1 cellular context compared by ENCODE assay signal in genomic region chr9:108698801-108699200, GRCh38.
TF ChIP-seq lines count a peak whose summit lies in the region.

No MANE protein-coding gene starts in this region.

TF ChIP-seq in GM23338, 12 proteins besides CTCF, POLR2A, EP300 and RAD21 (continued from another document):
- TF ChIP-seq ZNF462 (CRISPR knock-in tag; IDR thresholded peaks at IDR 0.05), result no peak
- TF ChIP-seq CREB1 (CRISPR knock-in tag; IDR thresholded peaks at IDR 0.05; ENCODE audit: low read depth), result no peak
- TF ChIP-seq ZNF331 (CRISPR knock-in tag; IDR thresholded peaks at IDR 0.05; ENCODE audit: low read depth), result no peak
- no peak for TF ChIP-seq STAT1 (IDR thresholded peaks at IDR 0.05; ENCODE audit: unreplicated experiment)
- no peak for TF ChIP-seq EZH2phosphoT487 (IDR thresholded peaks at IDR 0.05; ENCODE audit: unreplicated experiment)
- TF ChIP-seq JUNB (IDR thresholded peaks at IDR 0.05; ENCODE audit: unreplicated experiment), result no peak
- TF ChIP-seq, protein P1, sequence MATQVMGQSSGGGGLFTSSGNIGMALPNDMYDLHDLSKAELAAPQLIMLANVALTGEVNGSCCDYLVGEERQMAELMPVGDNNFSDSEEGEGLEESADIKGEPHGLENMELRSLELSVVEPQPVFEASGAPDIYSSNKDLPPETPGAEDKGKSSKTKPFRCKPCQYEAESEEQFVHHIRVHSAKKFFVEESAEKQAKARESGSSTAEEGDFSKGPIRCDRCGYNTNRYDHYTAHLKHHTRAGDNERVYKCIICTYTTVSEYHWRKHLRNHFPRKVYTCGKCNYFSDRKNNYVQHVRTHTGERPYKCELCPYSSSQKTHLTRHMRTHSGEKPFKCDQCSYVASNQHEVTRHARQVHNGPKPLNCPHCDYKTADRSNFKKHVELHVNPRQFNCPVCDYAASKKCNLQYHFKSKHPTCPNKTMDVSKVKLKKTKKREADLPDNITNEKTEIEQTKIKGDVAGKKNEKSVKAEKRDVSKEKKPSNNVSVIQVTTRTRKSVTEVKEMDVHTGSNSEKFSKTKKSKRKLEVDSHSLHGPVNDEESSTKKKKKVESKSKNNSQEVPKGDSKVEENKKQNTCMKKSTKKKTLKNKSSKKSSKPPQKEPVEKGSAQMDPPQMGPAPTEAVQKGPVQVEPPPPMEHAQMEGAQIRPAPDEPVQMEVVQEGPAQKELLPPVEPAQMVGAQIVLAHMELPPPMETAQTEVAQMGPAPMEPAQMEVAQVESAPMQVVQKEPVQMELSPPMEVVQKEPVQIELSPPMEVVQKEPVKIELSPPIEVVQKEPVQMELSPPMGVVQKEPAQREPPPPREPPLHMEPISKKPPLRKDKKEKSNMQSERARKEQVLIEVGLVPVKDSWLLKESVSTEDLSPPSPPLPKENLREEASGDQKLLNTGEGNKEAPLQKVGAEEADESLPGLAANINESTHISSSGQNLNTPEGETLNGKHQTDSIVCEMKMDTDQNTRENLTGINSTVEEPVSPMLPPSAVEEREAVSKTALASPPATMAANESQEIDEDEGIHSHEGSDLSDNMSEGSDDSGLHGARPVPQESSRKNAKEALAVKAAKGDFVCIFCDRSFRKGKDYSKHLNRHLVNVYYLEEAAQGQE (IDR thresholded peaks at IDR 0.05; ENCODE audit: unreplicated experiment), result no peak
- no peak for TF ChIP-seq NANOG (IDR thresholded peaks at IDR 0.05; ENCODE audit: borderline replicate concordance)
- no peak for TF ChIP-seq ZNF114 (CRISPR knock-in tag; IDR thresholded peaks at IDR 0.05)
- TF ChIP-seq, protein P2, sequence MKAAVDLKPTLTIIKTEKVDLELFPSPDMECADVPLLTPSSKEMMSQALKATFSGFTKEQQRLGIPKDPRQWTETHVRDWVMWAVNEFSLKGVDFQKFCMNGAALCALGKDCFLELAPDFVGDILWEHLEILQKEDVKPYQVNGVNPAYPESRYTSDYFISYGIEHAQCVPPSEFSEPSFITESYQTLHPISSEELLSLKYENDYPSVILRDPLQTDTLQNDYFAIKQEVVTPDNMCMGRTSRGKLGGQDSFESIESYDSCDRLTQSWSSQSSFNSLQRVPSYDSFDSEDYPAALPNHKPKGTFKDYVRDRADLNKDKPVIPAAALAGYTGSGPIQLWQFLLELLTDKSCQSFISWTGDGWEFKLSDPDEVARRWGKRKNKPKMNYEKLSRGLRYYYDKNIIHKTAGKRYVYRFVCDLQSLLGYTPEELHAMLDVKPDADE (IDR thresholded peaks at IDR 0.05), result no peak
